9 cellular contexts compared by ENCODE assay signal in genomic region chr2:70090706-70091334, GRCh38. TPM values are rescaled to one million over a fixed set of nuclear protein-coding genes. Genes with fewer than 3 reads are reported as not detected.
A peak's percentile ranks its signal among the peaks of the same experiment; 100 is the strongest.
DNase-seq lines count a peak whose midpoint lies in the region; ATAC-seq and TF ChIP-seq lines count a peak whose summit lies in the region.
"Had no signal": no experiment of that assay in that cellular context is flagged by ENCODE, and none has a peak within 500 bp of the region (broad histone marks: within the 10 kb centered on the region; RNA-seq: fewer than 3 reads in every experiment).

No MANE protein-coding gene starts in this region.

- WGBS in upper lobe of left lung, 2 donors: 93 to 95% methylated on average over 4 of the region's 4 CpGs

- peak overlapping the region; percentile 100 for H3K27ac Mint-ChIP-seq in activated naive CD8-positive, alpha-beta T cell treated with anti-CD3 and anti-CD28 coated beads, Interleukin-2, amount 50 U/mL, for 24 hours
- peak overlapping the region; percentile 23 to 100 (median 90) for H3K27ac Mint-ChIP-seq in naive B cell

- H3K4me3 ChIP-seq in cardiac muscle cell (no peak overlapping the region), right atrium auricular region (no peak overlapping the region), upper lobe of left lung (no peak overlapping the region), SJCRH30 (no peak overlapping the region)

- peaks cover 56% of the 10 kb centered on the region for H3K4me1 Mint-ChIP-seq in activated naive CD8-positive, alpha-beta T cell treated with anti-CD3 and anti-CD28 coated beads, Interleukin-2, amount 50 U/mL, for 24 hours
- H3K4me1 Mint-ChIP-seq in naive B cell: peaks cover 54 to 77% (median 69%) of the 10 kb centered on the region in 3 donors

- peaks cover 4% of the 10 kb centered on the region for H3K27me3 Mint-ChIP-seq in activated naive CD8-positive, alpha-beta T cell treated with anti-CD3 and anti-CD28 coated beads, Interleukin-2, amount 50 U/mL, for 24 hours
- peaks cover 0 to 4% (median 0%) of the 10 kb centered on the region in 3 donors for H3K27me3 Mint-ChIP-seq in naive B cell

- H3K27me3 ChIP-seq in cardiac muscle cell (no peaks in the 10 kb centered on the region), right atrium auricular region (no peaks in the 10 kb centered on the region), upper lobe of left lung (no peaks in the 10 kb centered on the region), SJCRH30 (no peaks in the 10 kb centered on the region)

- no peak for DNase-seq in cardiac muscle cell (ENCODE audit: low read depth in 1 of 2, low spot score in 1 of 2)
- no peak for DNase-seq in right atrium auricular region (ENCODE audit: low spot score)
- DNase-seq in activated naive CD8-positive, alpha-beta T cell treated with anti-CD3 and anti-CD28 coated beads, Interleukin-2, amount 50 U/mL, for 24 hours: no peak
- DNase-seq in naive B cell: no peak
- no peak for DNase-seq in upper lobe of left lung
- no peak for DNase-seq in SJCRH30
- no peak for DNase-seq in COLO668 (lab: John Stamatoyannopoulos, UW; ENCODE audit: unreplicated experiment)
- no peak for DNase-seq in stimulated activated naive CD4-positive, alpha-beta T cell treated with Interleukin-2 at 50 U/mL for 16 hours (lab: John Stamatoyannopoulos, UW)
- DNase-seq: C1 segment of cervical spinal cord had no signal

- H3K36me3 ChIP-seq in cardiac muscle cell: no peaks in the 10 kb centered on the region
- H3K36me3 ChIP-seq in right atrium auricular region: peaks cover 7% of the 10 kb centered on the region
- H3K36me3 ChIP-seq in upper lobe of left lung: peaks cover 0 to 25% (median 0%) of the 10 kb centered on the region in 4 donors
- peaks cover 23% of the 10 kb centered on the region for H3K36me3 ChIP-seq in SJCRH30

- no peak for ATAC-seq in activated naive CD8-positive, alpha-beta T cell treated with anti-CD3 and anti-CD28 coated beads, Interleukin-2, amount 50 U/mL, for 24 hours
- ATAC-seq in naive B cell (ENCODE audit: low read depth in 2 of 2) (no peak), upper lobe of left lung (ENCODE audit: low FRiP score in 2 of 2) (no peak)

- peaks cover 37% of the 10 kb centered on the region for H3K36me3 Mint-ChIP-seq in activated naive CD8-positive, alpha-beta T cell treated with anti-CD3 and anti-CD28 coated beads, Interleukin-2, amount 50 U/mL, for 24 hours (ENCODE audit: low read depth)
- peaks cover 16 to 23% of the 10 kb centered on the region in 2 donors for H3K36me3 Mint-ChIP-seq in naive B cell

- TF ChIP-seq EP300 in upper lobe of left lung (IDR thresholded peaks at IDR 0.05): no peak

- no peak for TF ChIP-seq POLR2A in upper lobe of left lung (IDR thresholded peaks at IDR 0.05)

- no peaks in the 10 kb centered on the region for H3K9me3 Mint-ChIP-seq in activated naive CD8-positive, alpha-beta T cell treated with anti-CD3 and anti-CD28 coated beads, Interleukin-2, amount 50 U/mL, for 24 hours
- peaks cover 0 to 3% (median 0%) of the 10 kb centered on the region in 7 donors for H3K9me3 Mint-ChIP-seq in naive B cell

- H3K4me3 Mint-ChIP-seq in activated naive CD8-positive, alpha-beta T cell treated with anti-CD3 and anti-CD28 coated beads, Interleukin-2, amount 50 U/mL, for 24 hours: peak overlapping the region; percentile 99
- H3K4me3 Mint-ChIP-seq in naive B cell: peak overlapping the region in 5 of 8 donors; percentile 21 to 99 (median 97)

- TF ChIP-seq CTCF in cardiac muscle cell (IDR thresholded peaks at IDR 0.05; ENCODE audit: low read depth, low read length): no peak
- TF ChIP-seq CTCF in right atrium auricular region (IDR thresholded peaks at IDR 0.05): no peak
- no peak for TF ChIP-seq CTCF in upper lobe of left lung (IDR thresholded peaks at IDR 0.05)

- peaks cover 6% of the 10 kb centered on the region for H3K4me1 ChIP-seq in cardiac muscle cell (ENCODE audit: low read depth)
- H3K4me1 ChIP-seq in right atrium auricular region: peaks cover 0 to 43% of the 10 kb centered on the region in 2 donors
- H3K4me1 ChIP-seq in upper lobe of left lung: peaks cover 37 to 48% (median 39%) of the 10 kb centered on the region in 4 donors
- H3K4me1 ChIP-seq in SJCRH30: peaks cover 26% of the 10 kb centered on the region

- peak overlapping the region; percentile 100 for H3K27ac ChIP-seq in cardiac muscle cell
- peak overlapping the region in 1 of 2 donors; percentile 100 for H3K27ac ChIP-seq in right atrium auricular region
- H3K27ac ChIP-seq in upper lobe of left lung: peak overlapping the region; percentile 97 to 100 (median 100)
- H3K27ac ChIP-seq in SJCRH30: no peak overlapping the region

- no peaks in the 10 kb centered on the region for H3K9me3 ChIP-seq in cardiac muscle cell (ENCODE audit: low read depth)
- no peaks in the 10 kb centered on the region for H3K9me3 ChIP-seq in right atrium auricular region
- H3K9me3 ChIP-seq in upper lobe of left lung: no peaks in the 10 kb centered on the region
- no peaks in the 10 kb centered on the region for H3K9me3 ChIP-seq in SJCRH30 (replicated peaks)

RNA-seq across cellular contexts. Expression of gene PCBP1, which starts 3.5 kb away (rescaled TPM):
- total RNA-seq in cardiac muscle cell (87.9 and 127 TPM in 2 replicates), right atrium auricular region (100 to 1,000 TPM; 121 to 147 TPM), upper lobe of left lung (100 to 1,000 TPM; 126 to 384 (median 236) TPM)
- polyA plus RNA-seq in cardiac muscle cell (152 and 166 TPM in 2 replicates), naive B cell (ENCODE audit: low read depth in 6 of 6) (100 to 1,000 TPM; 108 to 148 (median 126) TPM)
- 81.6 and 88.4 TPM in 2 replicates for total RNA-seq in SJCRH30 (2014; rRNA removed; shearing (Covaris generic))
